Comparison of ENCODE assay signal across 15 cellular contexts in the genomic region with DNA sequence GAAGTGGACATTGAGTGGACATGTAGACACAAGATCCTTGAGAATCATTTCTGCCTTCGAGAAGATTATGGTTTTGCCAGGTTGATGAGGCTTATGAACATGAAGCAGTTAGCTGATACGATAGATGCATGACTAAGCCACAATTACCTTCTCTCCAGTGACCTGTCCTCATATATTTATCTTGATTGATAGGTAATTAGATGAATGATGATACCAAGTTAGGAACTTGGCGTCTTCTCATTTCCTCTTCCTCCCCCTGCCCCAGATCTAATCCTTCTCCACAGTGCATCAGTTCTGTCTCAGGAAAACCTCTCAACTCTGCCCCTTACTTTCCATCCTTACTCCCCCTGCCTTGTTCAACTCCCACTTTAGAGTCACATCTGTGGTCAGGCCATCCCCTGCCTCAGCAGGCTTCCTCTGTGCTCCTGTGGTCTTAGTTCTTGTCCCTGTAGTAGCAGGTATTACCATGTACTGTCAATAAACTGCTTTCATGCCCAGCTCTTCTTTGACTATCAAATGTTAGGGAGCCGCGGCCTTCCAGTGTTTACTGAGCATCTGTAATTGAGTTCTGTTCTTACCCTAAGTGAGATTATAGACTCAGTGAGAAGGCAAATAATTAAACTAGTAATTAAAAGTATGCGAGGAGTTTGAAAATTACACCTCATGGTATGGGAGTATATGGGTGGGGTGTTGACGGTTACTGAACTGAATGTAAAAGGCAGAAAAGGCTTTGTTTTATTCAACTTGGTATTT. TPM values are rescaled to one million over a fixed set of nuclear protein-coding genes. Genes with fewer than 3 reads are reported as not detected.
"Had no signal": no experiment of that assay in that cellular context is flagged by ENCODE, and none has a peak within 500 bp of the region (broad histone marks: within the 10 kb centered on the region; RNA-seq: fewer than 3 reads in every experiment).

No MANE protein-coding gene starts in this region.

- H3K27me3 Mint-ChIP-seq: activated naive CD4-positive, alpha-beta T cell treated with anti-CD3 and anti-CD28 coated beads, Interleukin-2, amount 50 U/mL, for 24 hours; activated T-cell treated with anti-CD3 and anti-CD28 coated beads, Interleukin-2, amount 50 U/mL, for 24 hours had no signal

- H3K36me3 ChIP-seq: lower lobe of right lung, neural progenitor cell, pancreas, tibial nerve had no signal

- H3K27me3 ChIP-seq: neural progenitor cell, pancreas, tibial nerve had no signal

- DNase-seq: activated CD4-positive, alpha-beta memory T cell treated with anti-CD3 and anti-CD28 coated beads for 36 hours; activated CD8-positive, alpha-beta memory T cell treated with anti-CD3 and anti-CD28 coated beads, Interleukin-2, amount 10 ng/mL, durations not matched to agents 7 days and 5 days; activated effector memory CD4-positive, alpha-beta T cell treated with Interleukin-2 at 50 U/mL for 16 hours; activated T-cell treated with anti-CD3 and anti-CD28 coated beads, Interleukin-2, amount 50 U/mL, for 24 hours; amniotic stem cell; left cardiac atrium; lower lobe of right lung; midbrain; pancreas; substantia nigra had no signal

- ATAC-seq: activated CD8-positive, alpha-beta memory T cell treated with anti-CD3 and anti-CD28 coated beads, Interleukin-2, amount 10 ng/mL, durations not matched to agents 7 days and 5 days; left cardiac atrium; lower lobe of right lung; pancreas had no signal

- H3K27ac Mint-ChIP-seq: activated CD4-positive, alpha-beta memory T cell treated with anti-CD3 and anti-CD28 coated beads for 36 hours; activated CD8-positive, alpha-beta memory T cell treated with anti-CD3 and anti-CD28 coated beads, Interleukin-2, amount 10 ng/mL, durations not matched to agents 7 days and 5 days; activated naive CD4-positive, alpha-beta T cell treated with anti-CD3 and anti-CD28 coated beads, Interleukin-2, amount 50 U/mL, for 24 hours; activated T-cell treated with anti-CD3 and anti-CD28 coated beads, Interleukin-2, amount 50 U/mL, for 24 hours; neural progenitor cell; stimulated activated effector memory CD8-positive, alpha-beta T cell treated with anti-CD3 and anti-CD28 coated beads, Interleukin-12 subunit alpha, Interleukin-12 subunit beta, amount 100 ng/mL, for 72 hours had no signal

- H3K27ac ChIP-seq: lower lobe of right lung, neural progenitor cell, pancreas, tibial nerve had no signal

- H3K4me3 Mint-ChIP-seq: activated CD4-positive, alpha-beta memory T cell treated with anti-CD3 and anti-CD28 coated beads for 36 hours; activated CD8-positive, alpha-beta memory T cell treated with anti-CD3 and anti-CD28 coated beads, Interleukin-2, amount 10 ng/mL, durations not matched to agents 7 days and 5 days; activated naive CD4-positive, alpha-beta T cell treated with anti-CD3 and anti-CD28 coated beads, Interleukin-2, amount 50 U/mL, for 24 hours; activated T-cell treated with anti-CD3 and anti-CD28 coated beads, Interleukin-2, amount 50 U/mL, for 24 hours; neural progenitor cell; stimulated activated effector memory CD8-positive, alpha-beta T cell treated with anti-CD3 and anti-CD28 coated beads, Interleukin-12 subunit alpha, Interleukin-12 subunit beta, amount 100 ng/mL, for 72 hours had no signal

- H3K4me3 ChIP-seq: lower lobe of right lung, neural progenitor cell, pancreas, tibial nerve had no signal

- H3K9me3 Mint-ChIP-seq: activated CD4-positive, alpha-beta memory T cell treated with anti-CD3 and anti-CD28 coated beads for 36 hours; activated naive CD4-positive, alpha-beta T cell treated with anti-CD3 and anti-CD28 coated beads, Interleukin-2, amount 50 U/mL, for 24 hours; activated T-cell treated with anti-CD3 and anti-CD28 coated beads, Interleukin-2, amount 50 U/mL, for 24 hours; neural progenitor cell; stimulated activated effector memory CD8-positive, alpha-beta T cell treated with anti-CD3 and anti-CD28 coated beads, Interleukin-12 subunit alpha, Interleukin-12 subunit beta, amount 100 ng/mL, for 72 hours had no signal

- H3K9me3 ChIP-seq: lower lobe of right lung, pancreas, tibial nerve had no signal

- H3K36me3 Mint-ChIP-seq: activated CD4-positive, alpha-beta memory T cell treated with anti-CD3 and anti-CD28 coated beads for 36 hours; activated CD8-positive, alpha-beta memory T cell treated with anti-CD3 and anti-CD28 coated beads, Interleukin-2, amount 10 ng/mL, durations not matched to agents 7 days and 5 days; activated naive CD4-positive, alpha-beta T cell treated with anti-CD3 and anti-CD28 coated beads, Interleukin-2, amount 50 U/mL, for 24 hours; neural progenitor cell; stimulated activated effector memory CD8-positive, alpha-beta T cell treated with anti-CD3 and anti-CD28 coated beads, Interleukin-12 subunit alpha, Interleukin-12 subunit beta, amount 100 ng/mL, for 72 hours had no signal

- H3K4me1 ChIP-seq: lower lobe of right lung had no signal

RNA-seq across cellular contexts. Expression of a gene that starts 5.1 kb away (rescaled TPM):
- total RNA-seq: myocyte had no signal
